ENCODE assay signal across 9 cellular contexts in genomic region chr10:80493482-80494021, GRCh38. TPM values are rescaled to one million over a fixed set of nuclear protein-coding genes. Genes with fewer than 3 reads are reported as not detected.
A peak's percentile ranks its signal among the peaks of the same experiment; 100 is the strongest.
DNase-seq lines count a peak whose midpoint lies in the region; ATAC-seq and TF ChIP-seq lines count a peak whose summit lies in the region.
"Had no signal": no experiment of that assay in that cellular context is flagged by ENCODE, and none has a peak within 500 bp of the region (broad histone marks: within the 10 kb centered on the region; RNA-seq: fewer than 3 reads in every experiment).

No MANE protein-coding gene starts in this region.

- no peak for TF ChIP-seq CTCF in endodermal cell (conservative IDR thresholded peaks at IDR 0.05)
- TF ChIP-seq CTCF in Calu3 (IDR thresholded peaks at IDR 0.05; ENCODE audit: unreplicated experiment): no peak

- H3K4me1 Mint-ChIP-seq in endodermal cell (peaks cover 15% of the 10 kb centered on the region), Calu3 (ENCODE audit: low read depth, unreplicated experiment) (peaks cover 74% of the 10 kb centered on the region)

- peak; percentile 42 for ATAC-seq in GM21515 (IDR thresholded peaks at IDR 0.05; ENCODE audit: unreplicated experiment)

- 73 to 87% methylated on average over 2 to 4 of the region's 4 CpGs for WGBS in endodermal cell (ENCODE audit: insufficient coverage in 1 of 2, insufficient read length in 1 of 2), 2 experiments

- H3K4me3 Mint-ChIP-seq in endodermal cell (no peak overlapping the region), Calu3 (ENCODE audit: low read depth, unreplicated experiment) (no peak overlapping the region)

- peaks cover 5% of the 10 kb centered on the region for H3K4me1 ChIP-seq in endodermal cell (ENCODE audit: control insufficient read depth, insufficient read depth, low read length)

- CTCF ChIA-PET in Calu3 (lab: Charles Lee): no interaction called here

- H3K9ac ChIP-seq in endodermal cell (ENCODE audit: extremely low read depth, low read length, poor library complexity, severe bottlenecking): no peak overlapping the region

- intact Hi-C loops in Calu3 (cut with micrococcal nuclease; ENCODE audit: unreplicated experiment): no loop called here

- H3K27me3 Mint-ChIP-seq in endodermal cell (ENCODE audit: insufficient read depth) (no peaks in the 10 kb centered on the region), Calu3 (ENCODE audit: unreplicated experiment) (no peaks in the 10 kb centered on the region)
- H3K27me3 Mint-ChIP-seq: IgD-negative memory B cell had no signal

- H3K27ac Mint-ChIP-seq in endodermal cell (peak overlapping the region; percentile 0), Calu3 (ENCODE audit: unreplicated experiment) (no peak overlapping the region)

- no peak overlapping the region for H3K27ac ChIP-seq in endodermal cell (ENCODE audit: low read depth, low read length)

- H3K9me3 Mint-ChIP-seq in endodermal cell (no peaks in the 10 kb centered on the region), Calu3 (ENCODE audit: low read depth, unreplicated experiment) (no peaks in the 10 kb centered on the region)

- peaks cover 58% of the 10 kb centered on the region for H3K36me3 Mint-ChIP-seq in endodermal cell (ENCODE audit: low read depth)
- H3K36me3 Mint-ChIP-seq in Calu3 (ENCODE audit: insufficient read depth, unreplicated experiment): peaks cover 12% of the 10 kb centered on the region

- H3K36me3 ChIP-seq in endodermal cell (ENCODE audit: control insufficient read depth, insufficient read depth, low read length): peaks cover 88% of the 10 kb centered on the region

- no TSS peak for BruUV-seq in Calu3 (replicated peaks; lab: Mats Ljungman, UMichigan)

- no peaks in the 10 kb centered on the region for H3K27me3 ChIP-seq in endodermal cell (ENCODE audit: control insufficient read depth, insufficient read depth, low read length, poor library complexity, severe bottlenecking)

- H3K9me3 ChIP-seq in endodermal cell (ENCODE audit: control insufficient read depth, low read length): peaks cover 5% of the 10 kb centered on the region

- peak; percentile 53 for DNase-seq in GDM1 (lab: John Stamatoyannopoulos, UW)
- peak; percentile 41 for DNase-seq in NCI-H69 (lab: John Stamatoyannopoulos, UW)
- no peak for DNase-seq in endodermal cell
- DNase-seq in skeletal muscle cell (ENCODE audit: low read depth): peak; percentile 90
- DNase-seq in amniotic stem cell (lab: John Stamatoyannopoulos, UW): no peak
- no peak for DNase-seq in Calu3
- no peak for DNase-seq in mucosa of gallbladder (ENCODE audit: low spot score)

- no peak overlapping the region for H3K4me3 ChIP-seq in endodermal cell (ENCODE audit: low read length)
- H3K4me3 ChIP-seq in skeletal muscle cell (ENCODE audit: low read depth, low read length): no peak overlapping the region

RNA-seq across cellular contexts. Expression of gene TSPAN14, which starts 39.4 kb away (rescaled TPM):
- total RNA-seq in endodermal cell (100 to 1,000 TPM; 121 to 123 TPM), Calu3 (2022) (98.6 and 116 TPM in 2 replicates), mucosa of gallbladder (124 TPM)
- 142 TPM for polyA plus RNA-seq in endodermal cell (2013, experiment 1 of 2)
- 127 TPM for polyA plus RNA-seq in endodermal cell (2013, experiment 2 of 2)

RNA-seq across cellular contexts. Expression of gene SH2D4B, which starts 44.1 kb away (rescaled TPM):
- total RNA-seq in endodermal cell: under 1 TPM in 1 of 2 donors, not detected in 1; 0.13 TPM
- not detected for polyA plus RNA-seq in endodermal cell (2013, experiment 1 of 2)
- 0.33 TPM for polyA plus RNA-seq in endodermal cell (2013, experiment 2 of 2)
- 0.24 TPM in 1 of 2 replicates, not detected in the other for total RNA-seq in Calu3 (2022)
- not detected for total RNA-seq in mucosa of gallbladder
- polyA plus RNA-seq: IgD-negative memory B cell had no signal

Comparison
In these comparisons a context has a peak if more than half of its experiments do, and no peak if none do; other contexts are left out.
1. DNase-seq: peak in GDM1 (single experiment), NCI-H69 (single experiment) and skeletal muscle cell (single experiment); none in endodermal cell (single experiment), amniotic stem cell (single experiment), Calu3 (single experiment) and mucosa of gallbladder (single experiment).